1 cellular context compared by ENCODE assay signal in genomic region chr11:1450958-1451710, GRCh38.
TF ChIP-seq lines count a peak whose summit lies in the region.

No MANE protein-coding gene starts in this region.

TF ChIP-seq in HEK293, 187 proteins besides CTCF, POLR2A, EP300 and RAD21 (continued from another document):
- TF ChIP-seq ZNF366 (tag by site-specific recombination; conservative IDR thresholded peaks at IDR 0.05) (no peak), ZNF214 (tag by site-specific recombination; IDR thresholded peaks at IDR 0.05; ENCODE audit: borderline replicate concordance) (no peak)
TF ChIP-seq in HEK293: peak in this region for 2.
